In the genomic region with DNA sequence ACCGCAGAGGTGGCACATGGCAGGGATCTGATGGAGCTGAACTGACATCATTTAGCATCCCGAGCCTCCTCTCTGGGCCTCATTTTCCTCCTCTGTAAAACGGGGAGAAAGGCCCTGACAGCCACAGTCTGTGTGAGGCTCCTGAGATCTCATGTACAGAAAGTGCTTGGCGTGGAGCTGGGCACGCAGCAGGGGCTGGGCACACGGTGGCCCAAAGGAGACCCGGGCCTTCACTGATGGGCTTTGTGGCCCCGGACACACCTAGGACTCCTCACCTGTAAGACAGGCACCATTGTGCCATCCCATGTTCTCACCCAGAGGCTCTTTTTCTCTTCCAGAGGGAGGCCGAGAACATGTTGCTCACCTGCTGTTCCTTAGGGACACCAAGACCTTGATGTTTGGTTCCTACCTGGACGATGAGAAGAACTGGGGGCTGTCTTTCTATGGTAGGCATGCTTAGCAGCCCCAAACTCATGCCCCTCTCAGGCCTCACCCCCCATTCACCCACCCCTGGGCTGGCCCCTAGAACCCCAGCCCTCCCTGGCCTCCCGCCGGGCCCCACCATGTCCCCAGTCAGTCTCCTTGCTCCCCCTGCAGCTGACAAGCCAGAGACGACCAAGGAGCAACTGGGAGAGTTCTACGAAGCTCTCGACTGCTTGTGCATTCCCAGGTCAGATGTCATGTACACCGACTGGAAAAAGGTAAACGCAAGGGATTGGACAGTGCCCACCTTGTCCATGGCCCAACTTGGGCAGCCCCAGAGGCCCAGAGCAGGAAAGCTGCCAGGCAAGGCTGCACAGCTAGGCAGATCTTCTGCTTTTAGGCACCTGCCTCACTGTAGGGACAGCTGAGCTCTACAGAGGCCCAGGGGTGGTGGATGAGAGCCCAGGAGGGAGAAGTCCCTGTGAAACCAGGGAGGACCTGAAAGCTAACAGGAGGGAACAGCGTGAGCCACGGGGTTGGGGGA, we compare ENCODE assay signal across 11 cellular contexts. TPM values are rescaled to one million over a fixed set of nuclear protein-coding genes. Genes with fewer than 3 reads are reported as not detected.
DNase-seq lines count a peak whose midpoint lies in the region; ATAC-seq, FAIRE-seq and TF ChIP-seq lines count a peak whose summit lies in the region.
"Not testable (repeated sequence)": the region's sequence is repeated elsewhere in the genome, so short reads cannot be mapped to it uniquely, and the experiment has no call there.
"Had no signal": no experiment of that assay in that cellular context is flagged by ENCODE, and none has a peak within 500 bp of the region (broad histone marks: within the 10 kb centered on the region; RNA-seq: fewer than 3 reads in every experiment).

No MANE protein-coding gene starts in this region.

- not testable (repeated sequence) for H3K27me3 Mint-ChIP-seq in Caco-2 (ENCODE audit: insufficient read depth, unreplicated experiment); activated CD4-positive, alpha-beta T cell treated with anti-CD3 and anti-CD28 coated beads for 36 hours; activated T-helper 17 cell treated with anti-CD3 and anti-CD28 coated beads, Interleukin-2, amount 50 U/mL, for 72 hours; naive thymus-derived CD4-positive, alpha-beta T cell
- peaks cover 6 to 29% (median 8%) of the 10 kb centered on the region in 3 donors for H3K27me3 Mint-ChIP-seq in immature natural killer cell (ENCODE audit: low read depth in 3 of 3)

- intact Hi-C loops in Caco-2 (cut with micrococcal nuclease; ENCODE audit: unreplicated experiment); activated CD4-positive, alpha-beta T cell treated with anti-CD3 and anti-CD28 coated beads for 36 hours (cut with DNase I, micrococcal nuclease); GM12878 (cut with micrococcal nuclease; ENCODE audit: unreplicated experiment): not testable (repeated sequence)
- intact Hi-C loops in naive thymus-derived CD4-positive, alpha-beta T cell (cut with micrococcal nuclease) = loop anchor here in 1 of 2 donors (10.0 kb wide), 1 partner anchor 323 kb away; the partner anchor contains the start of gene TEX53

- POLR2A ChIA-PET in Caco-2 (lab: Charles Lee); activated CD4-positive, alpha-beta T cell treated with anti-CD3 and anti-CD28 coated beads for 36 hours (lab: Charles Lee); GM12878 (lab: Charles Lee): not testable (repeated sequence)
- POLR2A ChIA-PET in naive thymus-derived CD4-positive, alpha-beta T cell (lab: Charles Lee) = interaction anchor here (1.1 kb wide), 1 partner anchor 53 kb away, joined by 3 read pairs; no protein-coding TSS in a partner anchor

- CTCF ChIA-PET in Caco-2 (lab: Charles Lee); GM12878 (lab: Yijun Ruan, JAX); naive thymus-derived CD4-positive, alpha-beta T cell (lab: Charles Lee): not testable (repeated sequence)
- CTCF ChIA-PET in activated CD4-positive, alpha-beta T cell treated with anti-CD3 and anti-CD28 coated beads for 36 hours (lab: Charles Lee) = interaction anchor here (1.1 kb wide), 1 partner anchor 54 kb away, joined by 3 read pairs; no protein-coding TSS in a partner anchor

- not testable (repeated sequence) for H3K9me3 Mint-ChIP-seq in Caco-2 (ENCODE audit: unreplicated experiment); activated CD4-positive, alpha-beta T cell treated with anti-CD3 and anti-CD28 coated beads for 36 hours (ENCODE audit: low read depth); activated T-helper 17 cell treated with anti-CD3 and anti-CD28 coated beads, Interleukin-2, amount 50 U/mL, for 72 hours; immature natural killer cell; naive thymus-derived CD4-positive, alpha-beta T cell

- not testable (repeated sequence) for H3K9ac ChIP-seq in GM12878 (ENCODE audit: control insufficient read depth, insufficient read depth, low read length)

- not testable (repeated sequence) for H3K4me3 ChIP-seq in Caco-2 (ENCODE audit: low read depth, low read length); GM12878; naive thymus-derived CD4-positive, alpha-beta T cell (ENCODE audit: low read length)

- not testable (repeated sequence) for TF ChIP-seq EP300 in GM12878 (IDR thresholded peaks at IDR 0.05; ENCODE audit: borderline replicate concordance in 1 of 2, control insufficient read depth in 1 of 2, low read depth in 2 of 2, low read length in 2 of 2)

- ATAC-seq in activated CD4-positive, alpha-beta T cell treated with anti-CD3 and anti-CD28 coated beads for 36 hours = peak; percentile 12
- ATAC-seq in activated T-helper 17 cell treated with anti-CD3 and anti-CD28 coated beads, Interleukin-2, amount 50 U/mL, for 72 hours (replicated peaks) = peak; percentile 8
- peak; percentile 12 for ATAC-seq in GM12878
- peak; percentile 18 for ATAC-seq in naive thymus-derived CD4-positive, alpha-beta T cell
- ATAC-seq in stimulated activated naive CD8-positive, alpha-beta T cell treated with anti-CD3 and anti-CD28 coated beads, Interleukin-15, Interleukin-2, amounts not matched to agents 100 U/mL and 50 U/mL, for 24 hours = peak; percentile 11

- H3K4me1 ChIP-seq in Caco-2 = peaks cover 23% of the 10 kb centered on the region
- not testable (repeated sequence) for H3K4me1 ChIP-seq in GM12878 (ENCODE audit: control insufficient read depth, insufficient read depth, low read length); naive thymus-derived CD4-positive, alpha-beta T cell (ENCODE audit: control insufficient read depth in 2 of 2, insufficient read depth in 2 of 2, low read length in 2 of 2)

- H3K4me3 Mint-ChIP-seq in Caco-2 (ENCODE audit: unreplicated experiment); activated CD4-positive, alpha-beta T cell treated with anti-CD3 and anti-CD28 coated beads for 36 hours; activated T-helper 17 cell treated with anti-CD3 and anti-CD28 coated beads, Interleukin-2, amount 50 U/mL, for 72 hours: not testable (repeated sequence)
- H3K4me3 Mint-ChIP-seq in immature natural killer cell = peak overlapping the region in 2 of 5 donors; percentile 7 to 24
- peak overlapping the region in 2 of 10 donors; percentile 13 to 63 for H3K4me3 Mint-ChIP-seq in naive thymus-derived CD4-positive, alpha-beta T cell

- RAD21 ChIA-PET in GM12878 (lab: Charles Lee; ENCODE audit: unreplicated experiment) = not testable (repeated sequence)

- TF ChIP-seq CTCF in Caco-2 (IDR thresholded peaks at IDR 0.05; ENCODE audit: insufficient read depth in 1 of 2, low read depth in 1 of 2, low read length in 1 of 2, severe bottlenecking in 1 of 2, unreplicated experiment in 1 of 2); GM12878 (IDR thresholded peaks at IDR 0.05 in 2 of 3, conservative IDR thresholded peaks at IDR 0.05 in 1 of 3; ENCODE audit: control insufficient read depth in 2 of 3, extremely low read depth in 1 of 3, insufficient read depth in 1 of 3, low read depth in 3 of 3, low read length in 3 of 3): not testable (repeated sequence)

- H3K27ac Mint-ChIP-seq in Caco-2 (ENCODE audit: unreplicated experiment) (peak overlapping the region; percentile 39), immature natural killer cell (peak overlapping the region in 5 of 6 donors; percentile 32 to 85 (median 81))
- peak overlapping the region; percentile 37 for H3K27ac Mint-ChIP-seq in activated CD4-positive, alpha-beta T cell treated with anti-CD3 and anti-CD28 coated beads for 36 hours
- H3K27ac Mint-ChIP-seq in activated T-helper 17 cell treated with anti-CD3 and anti-CD28 coated beads, Interleukin-2, amount 50 U/mL, for 72 hours = peak overlapping the region; percentile 38
- H3K27ac Mint-ChIP-seq in naive thymus-derived CD4-positive, alpha-beta T cell = peak overlapping the region; percentile 4 to 90 (median 82)

- not testable (repeated sequence) for BruUV-seq in Caco-2 (replicated peaks; lab: Mats Ljungman, UMichigan); GM12878 (replicated peaks; lab: Mats Ljungman, UMichigan)

- in situ Hi-C loops in GM12878 (cut with MboI) = not testable (repeated sequence)

- not testable (repeated sequence) for H3K9me3 ChIP-seq in Caco-2; GM12878 (replicated peaks; ENCODE audit: control insufficient read depth, insufficient read depth, low read length); naive thymus-derived CD4-positive, alpha-beta T cell (ENCODE audit: control insufficient read depth in 2 of 3, low read length in 3 of 3)

- not testable (repeated sequence) for H3K4me1 Mint-ChIP-seq in Caco-2 (ENCODE audit: low read depth, unreplicated experiment); activated CD4-positive, alpha-beta T cell treated with anti-CD3 and anti-CD28 coated beads for 36 hours; activated T-helper 17 cell treated with anti-CD3 and anti-CD28 coated beads, Interleukin-2, amount 50 U/mL, for 72 hours
- H3K4me1 Mint-ChIP-seq in immature natural killer cell = peaks cover 17 to 25% of the 10 kb centered on the region in 2 donors
- peaks cover 2 to 22% (median 9%) of the 10 kb centered on the region in 7 donors for H3K4me1 Mint-ChIP-seq in naive thymus-derived CD4-positive, alpha-beta T cell

- DNase-seq in Caco-2; activated CD4-positive, alpha-beta T cell treated with anti-CD3 and anti-CD28 coated beads for 36 hours; GM12878 (ENCODE audit: low read depth, low spot score); immature natural killer cell; naive thymus-derived CD4-positive, alpha-beta T cell; stimulated activated naive CD8-positive, alpha-beta T cell treated with anti-CD3 and anti-CD28 coated beads, Interleukin-15, Interleukin-2, amounts not matched to agents 100 U/mL and 50 U/mL, for 24 hours: not testable (repeated sequence)

- not testable (repeated sequence) for H2AFZ ChIP-seq in GM12878 (ENCODE audit: control insufficient read depth, low read depth, low read length)

- not testable (repeated sequence) for H3K36me3 ChIP-seq in Caco-2 (ENCODE audit: control insufficient read depth, insufficient read depth, low read length); GM12878 (ENCODE audit: control insufficient read depth in 2 of 2, insufficient read depth in 2 of 2, low read length in 1 of 2)
- H3K36me3 ChIP-seq in naive thymus-derived CD4-positive, alpha-beta T cell (ENCODE audit: control insufficient read depth in 2 of 3, insufficient read depth in 3 of 3, low read length in 3 of 3) = peaks cover 0 to 18% (median 0%) of the 10 kb centered on the region in 3 experiments

- H3K27me3 ChIP-seq in Caco-2 (replicated peaks; ENCODE audit: control insufficient read depth, insufficient read depth, low read length); GM12878 (replicated peaks in 1 of 2; ENCODE audit: control insufficient read depth in 2 of 2, insufficient read depth in 2 of 2, low read length in 1 of 2); naive thymus-derived CD4-positive, alpha-beta T cell (ENCODE audit: control insufficient read depth in 2 of 2, insufficient read depth in 2 of 2, low read length in 2 of 2): not testable (repeated sequence)

- peaks cover 14% of the 10 kb centered on the region for H3K36me3 Mint-ChIP-seq in Caco-2 (ENCODE audit: insufficient read depth, unreplicated experiment)
- peaks cover 21% of the 10 kb centered on the region for H3K36me3 Mint-ChIP-seq in activated CD4-positive, alpha-beta T cell treated with anti-CD3 and anti-CD28 coated beads for 36 hours (ENCODE audit: low read depth)
- peaks cover 22% of the 10 kb centered on the region for H3K36me3 Mint-ChIP-seq in activated T-helper 17 cell treated with anti-CD3 and anti-CD28 coated beads, Interleukin-2, amount 50 U/mL, for 72 hours (ENCODE audit: low read depth)
- H3K36me3 Mint-ChIP-seq in immature natural killer cell = peaks cover 7 to 11% (median 10%) of the 10 kb centered on the region in 3 donors
- peaks cover 0 to 20% (median 3%) of the 10 kb centered on the region in 5 donors for H3K36me3 Mint-ChIP-seq in naive thymus-derived CD4-positive, alpha-beta T cell

- FAIRE-seq in GM12878 (lab: Jason Lieb, UNC) = not testable (repeated sequence)

- 63% methylated on average over 15 of the region's 19 CpGs for WGBS in GM12878 (ENCODE audit: insufficient coverage, insufficient replicate concordance, low lambda C conversion rate, missing lambda C conversion rate)

- SMC1A ChIA-PET in GM12878 (lab: Charles Lee; ENCODE audit: uncharacterized antibody, unreplicated experiment) = not testable (repeated sequence)

- not testable (repeated sequence) for H3K79me2 ChIP-seq in GM12878 (ENCODE audit: control insufficient read depth, insufficient read depth, low read length)

- not testable (repeated sequence) for TF ChIP-seq RAD21 in GM12878 (IDR thresholded peaks at IDR 0.05; ENCODE audit: insufficient read depth, low read depth, low read length)

- TF ChIP-seq POLR2A in GM12878 (IDR thresholded peaks at IDR 0.05; ENCODE audit: low read depth, low read length) = not testable (repeated sequence)

- H4K20me1 ChIP-seq in GM12878 (ENCODE audit: control insufficient read depth, insufficient read depth) = not testable (repeated sequence)

- H3K4me2 ChIP-seq in GM12878 (ENCODE audit: control insufficient read depth, insufficient read depth) = not testable (repeated sequence)

- H3K27ac ChIP-seq in GM12878 (ENCODE audit: control insufficient read depth, insufficient read depth); naive thymus-derived CD4-positive, alpha-beta T cell (ENCODE audit: low read depth, low read length): not testable (repeated sequence)

RNA-seq across cellular contexts. Expression of gene ORM2, which starts 1.8 kb away (rescaled TPM):
- 45.5 and 46.0 TPM in 2 replicates for total RNA-seq in Caco-2 (2022)
- not detected for total RNA-seq in activated CD4-positive, alpha-beta T cell treated with anti-CD3 and anti-CD28 coated beads for 36 hours
- total RNA-seq in activated T-helper 17 cell treated with anti-CD3 and anti-CD28 coated beads, Interleukin-2, amount 50 U/mL, for 72 hours = not detected
- not detected in 2 replicates for total RNA-seq in GM12878 (2013; cell fraction: nucleolus; rRNA removed)
- total RNA-seq in GM12878 (2014; rRNA removed) = not detected in 2 replicates
- not detected in 2 replicates for total RNA-seq in GM12878 (2014; rRNA removed; fragmentation: Illumina TruSeq; extraction: Trizol)
- 0.64 TPM in 1 of 2 replicates, not detected in the other for total RNA-seq in GM12878 (2021)
- polyA plus RNA-seq in GM12878 (2011; ENCODE audit: low read depth) = not detected
- not detected in 2 replicates for polyA plus RNA-seq in GM12878 (2011; rRNA removed)
- polyA plus RNA-seq in GM12878 (2011; cell fraction: cytosol; rRNA removed) = not detected in 2 replicates
- not detected in 2 replicates for polyA plus RNA-seq in GM12878 (2011; cell fraction: nucleus; rRNA removed)
- polyA plus RNA-seq in GM12878 (2012) = not detected in 2 replicates
- not detected in 2 replicates for polyA plus RNA-seq in GM12878 (2014; fragmentation: Illumina TruSeq; extraction: Trizol)
- not detected for polyA plus RNA-seq in GM12878 (2014; fragmentation: Nextera tagmentation; extraction: Ambion mirVana)
- polyA plus RNA-seq in GM12878 (2014; rRNA removed) = not detected in 2 replicates
- polyA plus RNA-seq in GM12878 (2016; fragmentation: Nextera tagmentation; extraction: Ambion mirVana) = not detected
- polyA minus RNA-seq in GM12878 (2011; rRNA and poly(A)+ RNA removed) = not detected in 2 replicates
- not detected in 2 replicates for polyA minus RNA-seq in GM12878 (2011; cell fraction: cytosol; rRNA and poly(A)+ RNA removed)
- polyA minus RNA-seq in GM12878 (2011; cell fraction: nucleus; rRNA and poly(A)+ RNA removed) = not detected in 2 replicates
- not detected for polyA plus RNA-seq in immature natural killer cell
- not detected for total RNA-seq in naive thymus-derived CD4-positive, alpha-beta T cell
- not detected for polyA plus RNA-seq in naive thymus-derived CD4-positive, alpha-beta T cell
- total RNA-seq: GM23248, HT-29, IMR-90, RPMI7951 had no signal
- polyA plus RNA-seq: GM23248, IMR-90 had no signal

RNA-seq across cellular contexts. Expression of gene ORM1, which starts 8.6 kb away (rescaled TPM):
- total RNA-seq in Caco-2 (2022) (18.3 and 27.5 TPM in 2 replicates), GM12878 (2014; rRNA removed) (not detected in 2 replicates), GM12878 (2014; rRNA removed; fragmentation: Illumina TruSeq; extraction: Trizol) (not detected in 2 replicates), GM12878 (2021) (3.5 and 4.4 TPM in 2 replicates)
- not detected for total RNA-seq in activated CD4-positive, alpha-beta T cell treated with anti-CD3 and anti-CD28 coated beads for 36 hours
- total RNA-seq in activated T-helper 17 cell treated with anti-CD3 and anti-CD28 coated beads, Interleukin-2, amount 50 U/mL, for 72 hours = not detected
- total RNA-seq in GM12878 (2013; cell fraction: nucleolus; rRNA removed) = not detected in 2 replicates
- not detected for polyA plus RNA-seq in GM12878 (2011; ENCODE audit: low read depth)
- polyA plus RNA-seq in GM12878 (2011; rRNA removed) (not detected in 2 replicates), GM12878 (2014; fragmentation: Illumina TruSeq; extraction: Trizol) (not detected in 2 replicates), GM12878 (2014; fragmentation: Nextera tagmentation; extraction: Ambion mirVana) (not detected), GM12878 (2014; rRNA removed) (not detected in 2 replicates), GM12878 (2016; fragmentation: Nextera tagmentation; extraction: Ambion mirVana) (not detected), immature natural killer cell (not detected)
- not detected in 2 replicates for polyA plus RNA-seq in GM12878 (2011; cell fraction: cytosol; rRNA removed)
- not detected in 2 replicates for polyA plus RNA-seq in GM12878 (2011; cell fraction: nucleus; rRNA removed)
- polyA plus RNA-seq in GM12878 (2012) = not detected in 2 replicates
- polyA minus RNA-seq in GM12878 (2011; rRNA and poly(A)+ RNA removed) = not detected in 2 replicates
- polyA minus RNA-seq in GM12878 (2011; cell fraction: cytosol; rRNA and poly(A)+ RNA removed) = not detected in 2 replicates
- polyA minus RNA-seq in GM12878 (2011; cell fraction: nucleus; rRNA and poly(A)+ RNA removed) = not detected in 2 replicates
- total RNA-seq in naive thymus-derived CD4-positive, alpha-beta T cell = under 1 TPM in 1 of 5 experiments, not detected in 4; 0.29 TPM
- not detected for polyA plus RNA-seq in naive thymus-derived CD4-positive, alpha-beta T cell
- total RNA-seq: GM23248, HT-29, RPMI7951 had no signal
- polyA plus RNA-seq: GM23248, IMR-90 had no signal

RNA-seq across cellular contexts. Expression of gene AKNA, which starts 56.3 kb away (rescaled TPM):
- total RNA-seq in Caco-2 (2022) (43.0 and 57.8 TPM in 2 replicates), GM12878 (2014; rRNA removed) (49.4 and 59.0 TPM in 2 replicates), GM12878 (2014; rRNA removed; fragmentation: Illumina TruSeq; extraction: Trizol) (36.0 and 39.8 TPM in 2 replicates), GM12878 (2021) (117 and 132 TPM in 2 replicates)
- total RNA-seq in activated CD4-positive, alpha-beta T cell treated with anti-CD3 and anti-CD28 coated beads for 36 hours = 100 to 1,000 TPM; 135 to 141 TPM
- 100 to 1,000 TPM; 169 to 184 TPM for total RNA-seq in activated T-helper 17 cell treated with anti-CD3 and anti-CD28 coated beads, Interleukin-2, amount 50 U/mL, for 72 hours
- 305 and 316 TPM in 2 replicates for total RNA-seq in GM12878 (2013; cell fraction: nucleolus; rRNA removed)
- 22.0 TPM for polyA plus RNA-seq in GM12878 (2011; ENCODE audit: low read depth)
- polyA plus RNA-seq in GM12878 (2011; rRNA removed) (18.0 and 30.1 TPM in 2 replicates), GM12878 (2014; fragmentation: Illumina TruSeq; extraction: Trizol) (27.2 and 57.6 TPM in 2 replicates), GM12878 (2014; fragmentation: Nextera tagmentation; extraction: Ambion mirVana) (1 to 10 TPM; 1.6 to 5.0 TPM), GM12878 (2014; rRNA removed) (71.9 and 77.7 TPM in 2 replicates), GM12878 (2016; fragmentation: Nextera tagmentation; extraction: Ambion mirVana) (10 to 100 TPM; 28.0 to 30.9 TPM), immature natural killer cell (10 to 100 TPM in 2 of 3 donors, 1 to 10 TPM in 1; 4.0 to 56.3 (median 13.8) TPM)
- 33.7 and 39.1 TPM in 2 replicates for polyA plus RNA-seq in GM12878 (2011; cell fraction: cytosol; rRNA removed)
- 107 and 123 TPM in 2 replicates for polyA plus RNA-seq in GM12878 (2011; cell fraction: nucleus; rRNA removed)
- polyA plus RNA-seq in GM12878 (2012) = 57.1 and 64.5 TPM in 2 replicates
- polyA minus RNA-seq in GM12878 (2011; rRNA and poly(A)+ RNA removed) = 47.4 and 97.2 TPM in 2 replicates
- 31.4 and 34.5 TPM in 2 replicates for polyA minus RNA-seq in GM12878 (2011; cell fraction: cytosol; rRNA and poly(A)+ RNA removed)
- polyA minus RNA-seq in GM12878 (2011; cell fraction: nucleus; rRNA and poly(A)+ RNA removed) = 64.4 and 127 TPM in 2 replicates
- 100 to 1,000 TPM; 276 to 403 (median 375) TPM for total RNA-seq in naive thymus-derived CD4-positive, alpha-beta T cell
- 10 to 100 TPM; 20.5 to 39.6 TPM for polyA plus RNA-seq in naive thymus-derived CD4-positive, alpha-beta T cell

Comparison
In these comparisons a context has a peak if more than half of its experiments do, and no peak if none do; other contexts are left out.
1. RNA of gene ORM2, which starts 1.8 kb away (total RNA-seq): 45.5 to 46.0 TPM in Caco-2; 0.64 TPM in GM12878, not detected in activated CD4-positive, alpha-beta T cell treated with anti-CD3 and anti-CD28 coated beads for 36 hours, not detected in activated T-helper 17 cell treated with anti-CD3 and anti-CD28 coated beads, Interleukin-2, amount 50 U/mL, for 72 hours and not detected in naive thymus-derived CD4-positive, alpha-beta T cell; every median in the first group is over 10 times any median in the second.
2. Peak in every context shown above with its lines, with median percentiles within 50 percentile points of each other: H3K27ac Mint-ChIP-seq and ATAC-seq.